19 cellular contexts compared by ENCODE assay signal in genomic region chr1:72434070-72434469, GRCh38.
"Had no signal": no experiment of that assay in that cellular context is flagged by ENCODE, and none has a peak within 500 bp of the region (broad histone marks: within the 10 kb centered on the region; RNA-seq: fewer than 3 reads in every experiment).

No MANE protein-coding gene starts in this region.

- H3K4me1 ChIP-seq: esophagus squamous epithelium, gastroesophageal sphincter, stomach, transverse colon had no signal

- H3K27me3 ChIP-seq: esophagus squamous epithelium, gastroesophageal sphincter, neutrophil, stomach, transverse colon had no signal

- H3K9me3 ChIP-seq: neutrophil, thoracic aorta, transverse colon had no signal

- H3K4me3 ChIP-seq: esophagus squamous epithelium, gastroesophageal sphincter, skin epidermis, stomach, thoracic aorta, transverse colon had no signal

- ATAC-seq: gastroesophageal sphincter; left lobe of liver; naive thymus-derived CD4-positive, alpha-beta T cell; sciatic nerve had no signal

- H3K27ac ChIP-seq: esophagus squamous epithelium, gastroesophageal sphincter, neutrophil, skin epidermis, stomach, thoracic aorta, transverse colon had no signal

- H3K36me3 ChIP-seq: esophagus squamous epithelium, gastroesophageal sphincter, neutrophil, stomach, thoracic aorta, transverse colon had no signal

- DNase-seq: dermis blood vessel endothelial cell; esophagus squamous epithelium; foreskin fibroblast; glutamatergic neuron; islet precursor cell; naive thymus-derived CD4-positive, alpha-beta T cell; nephron progenitor cell; stimulated activated CD4-positive, alpha-beta T cell treated with anti-CD3 and anti-CD28 coated beads, Interleukin-2, amount 100 ng/mL, for 24 hours; stimulated activated CD4-positive, alpha-beta T cell treated with anti-CD3 and anti-CD28 coated beads, Interleukin-4, amount 100 ng/mL, for 4 hours; stimulated activated naive CD4-positive, alpha-beta T cell; stomach; substantia nigra; transverse colon had no signal
